ENCODE assay signal across 12 cellular contexts in the genomic region with DNA sequence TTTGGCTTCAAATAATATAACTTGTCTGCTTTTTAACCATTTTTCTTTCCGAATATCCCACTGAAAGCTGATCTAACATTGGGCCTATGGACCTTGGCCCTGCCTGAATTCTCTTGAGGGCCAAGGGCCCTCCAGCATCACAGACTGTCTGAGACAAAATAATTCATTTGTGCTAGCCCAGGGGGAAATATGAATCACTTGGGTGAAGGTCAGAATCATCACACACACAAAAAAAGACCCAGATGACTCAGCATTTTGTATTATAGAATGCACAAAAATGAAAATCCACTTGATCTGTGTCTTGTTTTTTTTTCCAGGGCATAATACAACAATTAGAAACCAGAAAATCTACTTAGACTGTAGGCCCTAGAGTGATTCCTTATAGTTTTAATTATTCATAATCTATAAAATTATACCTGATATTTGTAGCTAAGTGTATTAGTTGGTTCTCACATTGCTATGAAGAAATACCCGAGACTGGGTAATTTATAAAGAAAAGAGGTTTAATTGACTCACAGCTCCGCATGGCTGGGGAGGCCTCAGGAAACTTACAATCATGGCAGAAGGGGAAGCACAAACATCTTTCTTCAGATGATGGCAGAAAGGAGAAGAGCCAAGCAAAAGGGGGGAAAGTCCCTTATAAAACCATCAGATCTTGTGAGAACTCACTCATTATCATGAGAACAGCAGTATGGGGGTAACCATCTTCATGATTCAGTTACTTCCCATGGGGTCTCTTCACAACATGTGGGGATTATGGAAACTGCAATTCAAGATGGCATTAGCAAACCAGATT. TPM values are rescaled to one million over a fixed set of nuclear protein-coding genes. Genes with fewer than 3 reads are reported as not detected.
DNase-seq lines count a peak whose midpoint lies in the region; ATAC-seq and TF ChIP-seq lines count a peak whose summit lies in the region.
"Had no signal": no experiment of that assay in that cellular context is flagged by ENCODE, and none has a peak within 500 bp of the region (broad histone marks: within the 10 kb centered on the region; RNA-seq: fewer than 3 reads in every experiment).

No MANE protein-coding gene starts in this region.

- no peaks in the 10 kb centered on the region for H3K27me3 Mint-ChIP-seq in MCF 10A (ENCODE audit: insufficient read depth, unreplicated experiment)
- no peaks in the 10 kb centered on the region for H3K27me3 Mint-ChIP-seq in stimulated activated naive CD8-positive, alpha-beta T cell treated with anti-CD3 and anti-CD28 coated beads, Interleukin-15, amount 100 ng/mL, for 72 hours

- in situ Hi-C loops in gastrocnemius medialis (cut with MboI; ENCODE audit: low sequenced_read_pairs in 4 of 4) = no loop called here

- CTCF ChIA-PET in MCF 10A (lab: Yijun Ruan, JAX) = interaction anchor here (0.5 to 1.3 kb wide), 4 partner anchors 9 to 121 kb away, joined by 3 to 4 read pairs (median 3); no protein-coding TSS in a partner anchor

- TF ChIP-seq POLR2A in breast epithelium (IDR thresholded peaks at IDR 0.05) (no peak), gastrocnemius medialis (IDR thresholded peaks at IDR 0.05) (no peak)

- no peaks in the 10 kb centered on the region for H3K9me3 Mint-ChIP-seq in MCF 10A (ENCODE audit: unreplicated experiment)
- no peaks in the 10 kb centered on the region for H3K9me3 Mint-ChIP-seq in stimulated activated naive CD8-positive, alpha-beta T cell treated with anti-CD3 and anti-CD28 coated beads, Interleukin-15, amount 100 ng/mL, for 72 hours
- H3K9me3 Mint-ChIP-seq: CD4-positive, CD25-positive, alpha-beta regulatory T cell had no signal

- no peak overlapping the region for H3K27ac ChIP-seq in breast epithelium
- peak overlapping the region; percentile 51 for H3K27ac ChIP-seq in RWPE2 (ENCODE audit: poor library complexity, severe bottlenecking)
- H3K27ac ChIP-seq in gastrocnemius medialis = no peak overlapping the region

- intact Hi-C loops in MCF 10A (cut with micrococcal nuclease) = no loop called here
- intact Hi-C loops in breast epithelium (cut with DNase I; ENCODE audit: low total_unique reads) = no loop called here
- intact Hi-C loops in gastrocnemius medialis (cut with DNase I; ENCODE audit: low total_unique reads) = no loop called here

- no peak overlapping the region for H3K4me3 Mint-ChIP-seq in MCF 10A (ENCODE audit: unreplicated experiment)
- H3K4me3 Mint-ChIP-seq in stimulated activated naive CD8-positive, alpha-beta T cell treated with anti-CD3 and anti-CD28 coated beads, Interleukin-15, amount 100 ng/mL, for 72 hours = peak overlapping the region in 1 of 2 donors; percentile 12

- no peaks in the 10 kb centered on the region for H3K4me1 ChIP-seq in breast epithelium
- peaks cover 19% of the 10 kb centered on the region for H3K4me1 ChIP-seq in RWPE2 (ENCODE audit: insufficient read depth, poor library complexity, severe bottlenecking)
- H3K4me1 ChIP-seq in gastrocnemius medialis = no peaks in the 10 kb centered on the region

- no peaks in the 10 kb centered on the region for H3K9me3 ChIP-seq in breast epithelium
- H3K9me3 ChIP-seq in RWPE2 (ENCODE audit: severe bottlenecking) = no peaks in the 10 kb centered on the region
- H3K9me3 ChIP-seq in gastrocnemius medialis = no peaks in the 10 kb centered on the region

- H3K36me3 Mint-ChIP-seq in MCF 10A (ENCODE audit: insufficient read depth, unreplicated experiment) = no peaks in the 10 kb centered on the region
- H3K36me3 Mint-ChIP-seq: CD4-positive, CD25-positive, alpha-beta regulatory T cell had no signal

- ATAC-seq in RWPE2 (ENCODE audit: low read depth) (peak; percentile 75), gastrocnemius medialis (no peak), GM21367 (IDR thresholded peaks at IDR 0.05; ENCODE audit: unreplicated experiment) (no peak)
- peak; percentile 85 for ATAC-seq in stimulated activated naive CD8-positive, alpha-beta T cell treated with anti-CD3 and anti-CD28 coated beads, Interleukin-15, amount 100 ng/mL, for 72 hours

- H3K4me3 ChIP-seq in breast epithelium (no peak overlapping the region), RWPE2 (ENCODE audit: severe bottlenecking) (no peak overlapping the region), gastrocnemius medialis (no peak overlapping the region)

- H3K36me3 ChIP-seq in breast epithelium = no peaks in the 10 kb centered on the region
- no peaks in the 10 kb centered on the region for H3K36me3 ChIP-seq in RWPE2 (ENCODE audit: low read depth)
- no peaks in the 10 kb centered on the region for H3K36me3 ChIP-seq in gastrocnemius medialis

- H3K27ac Mint-ChIP-seq in MCF 10A (ENCODE audit: low read depth, unreplicated experiment) = no peak overlapping the region
- H3K27ac Mint-ChIP-seq in stimulated activated naive CD8-positive, alpha-beta T cell treated with anti-CD3 and anti-CD28 coated beads, Interleukin-15, amount 100 ng/mL, for 72 hours = peak overlapping the region; percentile 23 to 89
- H3K27ac Mint-ChIP-seq: CD4-positive, CD25-positive, alpha-beta regulatory T cell had no signal

- BruUV-seq in MCF 10A (replicated peaks; lab: Mats Ljungman, UMichigan) = no TSS peak

- H3K4me1 Mint-ChIP-seq in MCF 10A (ENCODE audit: insufficient read depth, unreplicated experiment) = peaks cover 10% of the 10 kb centered on the region
- H3K4me1 Mint-ChIP-seq in stimulated activated naive CD8-positive, alpha-beta T cell treated with anti-CD3 and anti-CD28 coated beads, Interleukin-15, amount 100 ng/mL, for 72 hours = peaks cover 21% of the 10 kb centered on the region
- H3K4me1 Mint-ChIP-seq: CD4-positive, CD25-positive, alpha-beta regulatory T cell had no signal

- TF ChIP-seq CTCF in MCF 10A (IDR thresholded peaks at IDR 0.05; ENCODE audit: unreplicated experiment) (no peak), breast epithelium (IDR thresholded peaks at IDR 0.05) (no peak), RWPE2 (IDR thresholded peaks at IDR 0.05; ENCODE audit: poor library complexity, severe bottlenecking) (no peak), gastrocnemius medialis (IDR thresholded peaks at IDR 0.05 in 4 of 5, conservative IDR thresholded peaks at IDR 0.05 in 1 of 5) (no peak)

- H3K27me3 ChIP-seq in breast epithelium (no peaks in the 10 kb centered on the region), RWPE2 (ENCODE audit: insufficient read depth, poor library complexity, severe bottlenecking) (no peaks in the 10 kb centered on the region), gastrocnemius medialis (no peaks in the 10 kb centered on the region)

- DNase-seq in MCF 10A (ENCODE audit: unreplicated experiment) (peak; percentile 57), breast epithelium (ENCODE audit: low spot score in 2 of 2) (no peak), RWPE2 (ENCODE audit: low spot score) (no peak), fibroblast of peridontal ligament (ENCODE audit: extremely low read depth) (peak; percentile 50), gastrocnemius medialis (no peak)
- DNase-seq in stimulated activated naive CD8-positive, alpha-beta T cell treated with anti-CD3 and anti-CD28 coated beads, Interleukin-15, amount 100 ng/mL, for 72 hours = no peak
- no peak for DNase-seq in activated CD4-positive, CD25-positive, alpha-beta regulatory T cell treated with anti-CD3 and anti-CD28 coated beads, Interleukin-2, amount 50 U/mL, for 72 hours
- DNase-seq: activated CD8-positive, alpha-beta memory T cell treated with anti-CD3 and anti-CD28 coated beads, Interleukin-2, amount 50 U/mL, for 48 hours; CD4-positive, CD25-positive, alpha-beta regulatory T cell; NCI-H1436; stimulated activated CD4-positive, alpha-beta T cell treated with anti-CD3 and anti-CD28 coated beads, Interleukin-4, amount 100 ng/mL, for 4 hours had no signal

- POLR2A ChIA-PET in MCF 10A (lab: Yijun Ruan, JAX) = interaction anchor here (1.3 kb wide), 1 partner anchor 15 kb away, joined by 3 read pairs; a partner anchor contains a TSS

RNA-seq across cellular contexts. Expression of a gene that starts 15.6 kb away (rescaled TPM):
- 132 and 145 TPM in 2 replicates for total RNA-seq in MCF 10A (2022)
- total RNA-seq in breast epithelium = 10 to 100 TPM; 53.4 to 88.7 (median 53.7) TPM
- 100 to 1,000 TPM in 3 of 4 donors, 10 to 100 TPM in 1; 95.7 to 140 (median 115) TPM for total RNA-seq in gastrocnemius medialis

Comparison
In these comparisons a context has a peak if more than half of its experiments do, and no peak if none do; other contexts are left out.
1. DNase-seq: peak in MCF 10A (single experiment) and fibroblast of peridontal ligament (single experiment); none in breast epithelium (0 of 2), RWPE2 (single experiment), stimulated activated naive CD8-positive, alpha-beta T cell treated with anti-CD3 and anti-CD28 coated beads, Interleukin-15, amount 100 ng/mL, for 72 hours (0 of 2), gastrocnemius medialis (0 of 2) and activated CD4-positive, CD25-positive, alpha-beta regulatory T cell treated with anti-CD3 and anti-CD28 coated beads, Interleukin-2, amount 50 U/mL, for 72 hours (single experiment).
2. ATAC-seq: peak in RWPE2 (single experiment) and stimulated activated naive CD8-positive, alpha-beta T cell treated with anti-CD3 and anti-CD28 coated beads, Interleukin-15, amount 100 ng/mL, for 72 hours (single experiment); none in gastrocnemius medialis (0 of 2) and GM21367 (single experiment).